ENCODE assay signal across 8 cellular contexts in the genomic region with DNA sequence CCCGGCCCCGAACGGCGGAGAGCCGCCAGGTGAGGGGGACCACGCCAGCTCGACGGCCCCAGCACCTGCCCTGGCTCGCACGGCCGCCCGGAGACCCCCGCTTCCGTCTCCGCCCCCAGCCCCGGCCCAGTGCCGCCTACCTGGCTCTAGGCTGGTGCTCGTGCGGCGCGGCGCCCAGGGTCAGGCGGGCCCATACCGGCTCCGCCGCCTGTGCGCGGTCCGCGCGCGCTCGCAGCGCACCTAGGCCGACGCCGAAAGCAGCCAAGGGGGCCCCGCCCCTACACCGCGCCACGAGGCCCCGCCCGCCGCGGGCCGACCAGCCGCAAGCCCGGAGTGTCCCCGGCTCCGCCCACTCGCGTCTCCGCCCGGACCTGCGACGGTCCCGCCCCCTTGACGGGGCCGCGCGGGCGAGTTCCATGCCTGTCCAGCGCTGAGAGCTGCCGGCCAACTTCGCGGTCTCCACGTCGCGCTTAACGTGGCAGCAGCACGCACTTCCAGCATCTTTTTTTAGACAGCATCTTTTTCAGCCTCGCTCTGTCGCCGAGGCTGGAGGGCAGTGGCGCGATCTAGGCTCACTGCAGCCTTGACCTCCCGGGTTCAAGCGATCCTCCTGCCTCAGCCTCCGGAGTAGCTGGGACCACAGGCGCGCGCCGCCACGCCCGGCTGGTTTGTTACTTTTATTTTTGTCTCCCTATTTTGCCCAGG. TPM values are rescaled to one million over a fixed set of nuclear protein-coding genes. Genes with fewer than 3 reads are reported as not detected.
DNase-seq lines count a peak whose midpoint lies in the region; ATAC-seq and TF ChIP-seq lines count a peak whose summit lies in the region.

A gene with protein sequence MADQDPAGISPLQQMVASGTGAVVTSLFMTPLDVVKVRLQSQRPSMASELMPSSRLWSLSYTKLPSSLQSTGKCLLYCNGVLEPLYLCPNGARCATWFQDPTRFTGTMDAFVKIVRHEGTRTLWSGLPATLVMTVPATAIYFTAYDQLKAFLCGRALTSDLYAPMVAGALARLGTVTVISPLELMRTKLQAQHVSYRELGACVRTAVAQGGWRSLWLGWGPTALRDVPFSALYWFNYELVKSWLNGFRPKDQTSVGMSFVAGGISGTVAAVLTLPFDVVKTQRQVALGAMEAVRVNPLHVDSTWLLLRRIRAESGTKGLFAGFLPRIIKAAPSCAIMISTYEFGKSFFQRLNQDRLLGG (minus strand): TSS at position 253 of the 705 bp plus-strand sequence. CDS start 1,261 bp downstream, outside the sequence.

- DNase-seq in DMS153 treated with DMSO at 0.1 percent for 48 hours (lab: John Stamatoyannopoulos, UW; ENCODE audit: unreplicated experiment), result peak; percentile 61
- peak; percentile 82 for DNase-seq in Jurkat, Clone E6-1 (ENCODE audit: low read depth, low spot score)
- peak; percentile 75 to 96 for DNase-seq in PC-9
- DNase-seq in activated T-cell treated with anti-CD3 and anti-CD28 coated beads, Interleukin-2, amount 50 U/mL, for 4 hours, result peak; percentile 95
- peak; percentile 84 for DNase-seq in stimulated activated CD8-positive, alpha-beta memory T cell treated with anti-CD3 and anti-CD28 coated beads, Interleukin-7, amount 100 ng/mL, for 24 hours (ENCODE audit: low read depth)

- no peaks in the 10 kb centered on the region for H4K20me1 ChIP-seq in PC-9 (ENCODE audit: insufficient read depth)

- ATAC-seq in GM21619 (IDR thresholded peaks at IDR 0.05; ENCODE audit: unreplicated experiment), result peak; percentile 58
- peak; percentile 81 for ATAC-seq in activated T-cell treated with anti-CD3 and anti-CD28 coated beads, Interleukin-2, amount 50 U/mL, for 4 hours

- intact Hi-C loops in PC-9 (cut with micrococcal nuclease; ENCODE audit: unreplicated experiment), result loop anchor here (1.0 kb wide), 2 partner anchors 106 to 126 kb away; no protein-coding TSS in a partner anchor

- BruUV-seq in PC-9 (replicated peaks; lab: Mats Ljungman, UMichigan), result no TSS peak

- H3K27ac ChIP-seq in PC-9 (peak within 1 kb of the TSS; percentile 57), esophagus (ENCODE audit: low read depth in 2 of 2, low read length in 1 of 2) (peak within 1 kb of the TSS; percentile 97 to 98), muscle layer of colon (ENCODE audit: low read depth, low read length) (peak within 1 kb of the TSS; percentile 92)

- H3F3A ChIP-seq in PC-9 (ENCODE audit: insufficient read depth, low read depth), result peaks cover 29% of the 10 kb centered on the region; the same call in 1 of the 2 replicates

- H3K4me1 ChIP-seq in PC-9 (replicated peaks; ENCODE audit: insufficient read depth) (0 out of 2 replicates have a peak, but pooled peaks cover 4% of the 10 kb centered on the region), esophagus (ENCODE audit: control insufficient read depth in 2 of 2, insufficient read depth in 2 of 2, low read length in 1 of 2) (peaks cover 5 to 7% of the 10 kb centered on the region in 2 donors), muscle layer of colon (ENCODE audit: insufficient read depth, low read length) (peaks cover 15% of the 10 kb centered on the region)

- 0 to 1% methylated on average over 79 to 85 of the region's 85 CpGs for WGBS in esophagus, 2 donors

- H3K9me3 ChIP-seq in PC-9 (ENCODE audit: insufficient read depth, low read depth), result no peaks in the 10 kb centered on the region
- no peaks in the 10 kb centered on the region for H3K9me3 ChIP-seq in esophagus (ENCODE audit: control insufficient read depth in 2 of 2, insufficient read depth in 1 of 2, low read depth in 1 of 2, low read length in 1 of 2)
- no peaks in the 10 kb centered on the region for H3K9me3 ChIP-seq in muscle layer of colon (ENCODE audit: low read length)

- H3K36me3 ChIP-seq in PC-9 (ENCODE audit: low read depth), result no peaks in the 10 kb centered on the region
- peaks cover 16 to 23% of the 10 kb centered on the region in 2 donors for H3K36me3 ChIP-seq in esophagus (ENCODE audit: control insufficient read depth in 2 of 2, insufficient read depth in 2 of 2, low read length in 1 of 2)
- peaks cover 28% of the 10 kb centered on the region for H3K36me3 ChIP-seq in muscle layer of colon (ENCODE audit: insufficient read depth, low read length)

- no peaks in the 10 kb centered on the region for H3K27me3 Mint-ChIP-seq in activated T-cell treated with anti-CD3 and anti-CD28 coated beads, Interleukin-2, amount 50 U/mL, for 4 hours (ENCODE audit: low read depth)

- peak within 1 kb of the TSS; percentile 82 for H3K4me3 ChIP-seq in Jurkat, Clone E6-1 (ENCODE audit: low read length)
- H3K4me3 ChIP-seq in PC-9, result peak within 1 kb of the TSS; percentile 88
- peak within 1 kb of the TSS; percentile 69 to 97 for H3K4me3 ChIP-seq in esophagus (ENCODE audit: low read depth in 1 of 2, low read length in 2 of 2)
- peak within 1 kb of the TSS; percentile 80 to 98 for H3K4me3 ChIP-seq in muscle layer of colon (ENCODE audit: low read depth in 1 of 2, low read length in 2 of 2)

- H3K4me3 Mint-ChIP-seq in activated T-cell treated with anti-CD3 and anti-CD28 coated beads, Interleukin-2, amount 50 U/mL, for 4 hours, result peak within 1 kb of the TSS; percentile 89

- no peak for TF ChIP-seq CTCF in PC-9 (conservative IDR thresholded peaks at IDR 0.05)

- POLR2A ChIA-PET in PC-9 (lab: Charles Lee; ENCODE audit: unreplicated experiment), result interaction anchor here (0.6 to 0.7 kb wide), 3 partner anchors 133 to 366 kb away, joined by 3 to 7 read pairs (median 4); no protein-coding TSS in a partner anchor

- H3K27me3 ChIP-seq in PC-9 (ENCODE audit: insufficient read depth, low read depth), result no peaks in the 10 kb centered on the region
- no peaks in the 10 kb centered on the region for H3K27me3 ChIP-seq in esophagus (ENCODE audit: control insufficient read depth in 1 of 2, insufficient read depth in 2 of 2, low read length in 2 of 2)
- no peaks in the 10 kb centered on the region for H3K27me3 ChIP-seq in muscle layer of colon (ENCODE audit: control insufficient read depth in 1 of 2, insufficient read depth in 2 of 2, low read length in 2 of 2)

- no peaks in the 10 kb centered on the region for H3K9me2 ChIP-seq in PC-9 (ENCODE audit: insufficient read depth)

- peaks cover 31% of the 10 kb centered on the region for H3K4me1 Mint-ChIP-seq in activated T-cell treated with anti-CD3 and anti-CD28 coated beads, Interleukin-2, amount 50 U/mL, for 4 hours (ENCODE audit: low read depth)

- no peaks in the 10 kb centered on the region for H3K9me3 Mint-ChIP-seq in activated T-cell treated with anti-CD3 and anti-CD28 coated beads, Interleukin-2, amount 50 U/mL, for 4 hours

- H3K79me2 ChIP-seq in PC-9 (ENCODE audit: low read depth), result peaks cover 28% of the 10 kb centered on the region

- peak within 1 kb of the TSS; percentile 94 for H3K4me2 ChIP-seq in PC-9

- peaks cover 5% of the 10 kb centered on the region for H3K36me3 Mint-ChIP-seq in activated T-cell treated with anti-CD3 and anti-CD28 coated beads, Interleukin-2, amount 50 U/mL, for 4 hours (ENCODE audit: insufficient read depth)

- CTCF ChIA-PET in PC-9 (lab: Charles Lee), result interaction anchor here (0.5 kb wide), 1 partner anchor 9 kb away, joined by 3 read pairs; no protein-coding TSS in a partner anchor

- H2AFZ ChIP-seq in PC-9, result peak within 1 kb of the TSS; percentile 84

- H3K9ac ChIP-seq in muscle layer of colon (ENCODE audit: low read length), result peak within 1 kb of the TSS; percentile 92

RNA-seq across cellular contexts. Expression of the gene that starts here (rescaled TPM):
- polyA plus RNA-seq in Jurkat, Clone E6-1 (2012; ENCODE audit: insufficient read depth, insufficient read length), result 179 TPM
- 164 and 204 TPM in 2 replicates for total RNA-seq in PC-9 (2021)
- total RNA-seq in activated T-cell treated with anti-CD3 and anti-CD28 coated beads, Interleukin-2, amount 50 U/mL, for 4 hours, result 100 to 1,000 TPM; 211 to 248 (median 211) TPM
- polyA plus RNA-seq in esophagus, result 100 to 1,000 TPM; 132 to 138 TPM

Comparison
In these comparisons a context has a peak if more than half of its experiments do, and no peak if none do; other contexts are left out.
1. Peak in every context shown above with its lines: DNase-seq, ATAC-seq, H3K4me3 ChIP-seq and H3K27ac ChIP-seq.